1 cellular context compared by ENCODE assay signal in genomic region chr14:23936084-23936829, GRCh38.
TF ChIP-seq lines count a peak whose summit lies in the region.

No MANE protein-coding gene starts in this region.

TF ChIP-seq in liver, 16 proteins besides CTCF, POLR2A, EP300 and RAD21 (continued from another document):
- peak; percentile 83 for TF ChIP-seq ZBTB33 (IDR thresholded peaks at IDR 0.05)
- TF ChIP-seq SP1 (IDR thresholded peaks at IDR 0.05), result peak; percentile 95
- peak; percentile 84 for TF ChIP-seq FOXA1 (IDR thresholded peaks at IDR 0.05)
